Comparison of ENCODE assay signal across 33 cellular contexts in genomic region chr9:134318941-134319305, GRCh38. TPM values are rescaled to one million over a fixed set of nuclear protein-coding genes. Genes with fewer than 3 reads are reported as not detected.
DNase-seq lines count a peak whose midpoint lies in the region; ATAC-seq and TF ChIP-seq lines count a peak whose summit lies in the region.
"Had no signal": no experiment of that assay in that cellular context is flagged by ENCODE, and none has a peak within 500 bp of the region (broad histone marks: within the 10 kb centered on the region; RNA-seq: fewer than 3 reads in every experiment).

No MANE protein-coding gene starts in this region.

- H3K4me3 ChIP-seq in left ventricle myocardium inferior: no peak overlapping the region
- no peak overlapping the region for H3K4me3 ChIP-seq in aorta (ENCODE audit: low read length in 2 of 2)
- H3K4me3 ChIP-seq: A549, GM12878, K562, pancreas, PC-9, stomach, vagina had no signal

- H3K4me3 Mint-ChIP-seq in neural crest cell: no peak overlapping the region
- H3K4me3 Mint-ChIP-seq: activated CD4-positive, alpha-beta T cell treated with anti-CD3 and anti-CD28 coated beads, Interleukin-2, amount 10 ng/mL, durations not matched to agents 24 days and 14 days; activated naive CD4-positive, alpha-beta T cell treated with anti-CD3 and anti-CD28 coated beads, Interleukin-2, amount 50 U/mL, for 24 hours; immature natural killer cell; mesothelial cell of epicardium; naive B cell had no signal

- intact Hi-C loops in left cardiac atrium (cut with DNase I): no loop called here
- intact Hi-C loops in Right ventricle myocardium superior (cut with DNase I): no loop called here
- intact Hi-C loops in left ventricle myocardium inferior (cut with micrococcal nuclease): no loop called here
- intact Hi-C loops in aorta (cut with DNase I): no loop called here

- H3K36me3 Mint-ChIP-seq in neural crest cell (ENCODE audit: low read depth): no peaks in the 10 kb centered on the region
- H3K36me3 Mint-ChIP-seq: activated naive CD4-positive, alpha-beta T cell treated with anti-CD3 and anti-CD28 coated beads, Interleukin-2, amount 50 U/mL, for 24 hours; immature natural killer cell; mesothelial cell of epicardium had no signal

- H3K27ac Mint-ChIP-seq in neural crest cell (ENCODE audit: unreplicated experiment): peak overlapping the region; percentile 43
- H3K27ac Mint-ChIP-seq: activated CD4-positive, alpha-beta T cell treated with anti-CD3 and anti-CD28 coated beads, Interleukin-2, amount 10 ng/mL, durations not matched to agents 24 days and 14 days; mesothelial cell of epicardium; naive B cell had no signal

- no peaks in the 10 kb centered on the region for H3K27me3 Mint-ChIP-seq in neural crest cell (ENCODE audit: low read depth)
- H3K27me3 Mint-ChIP-seq: activated naive CD4-positive, alpha-beta T cell treated with anti-CD3 and anti-CD28 coated beads, Interleukin-2, amount 50 U/mL, for 24 hours had no signal

- H3K27ac ChIP-seq in left ventricle myocardium inferior (replicated peaks) (no peak overlapping the region), aorta (ENCODE audit: low read depth in 1 of 2, low read length in 2 of 2) (no peak overlapping the region)
- H3K27ac ChIP-seq: epithelial cell of prostate, pancreas, PC-9, stomach, vagina, WERI-Rb-1 had no signal

- H3K36me3 ChIP-seq in left ventricle myocardium inferior: no peaks in the 10 kb centered on the region
- H3K36me3 ChIP-seq in aorta (ENCODE audit: control insufficient read depth in 1 of 2, insufficient read depth in 2 of 2, low read length in 1 of 2): no peaks in the 10 kb centered on the region
- H3K36me3 ChIP-seq: pancreas, stomach, vagina, WERI-Rb-1 had no signal

- peak; percentile 16 for DNase-seq in left cardiac atrium
- DNase-seq in Right ventricle myocardium superior: no peak
- DNase-seq in left ventricle myocardium inferior: peak; percentile 5
- no peak for DNase-seq in neural crest cell (ENCODE audit: low read depth, low spot score)
- peak; percentile 31 to 73 for DNase-seq in aorta
- DNase-seq in stimulated activated CD4-positive, alpha-beta T cell treated with anti-CD3 and anti-CD28 coated beads, Interleukin-2, amount 100 ng/mL, for 24 hours: no peak
- no peak for DNase-seq in occipital lobe (lab: John Stamatoyannopoulos, UW)
- DNase-seq: activated CD4-positive, alpha-beta T cell treated with anti-CD3 and anti-CD28 coated beads, Interleukin-2, amount 10 ng/mL, durations not matched to agents 24 days and 14 days; activated CD8-positive, alpha-beta memory T cell treated with anti-CD3 and anti-CD28 coated beads for 24 hours; activated T-cell treated with anti-CD3 and anti-CD28 coated beads for 4 hours; AML-193; amniotic stem cell; cortex of kidney; effector memory CD4-positive, alpha-beta T cell; immature natural killer cell; naive B cell; NCI-H1092; NCI-H187; NCI-H446 treated with DMSO at 0.1 percent for 48 hours; PC-9; stimulated activated CD4-positive, alpha-beta T cell treated with anti-CD3 and anti-CD28 coated beads, Interleukin-4, amount 100 ng/mL, for 1 hour; stomach; T1000; WERI-Rb-1 had no signal

- H3K27me3 ChIP-seq in left ventricle myocardium inferior (ENCODE audit: low read depth) (no peaks in the 10 kb centered on the region), aorta (ENCODE audit: control insufficient read depth in 1 of 2, insufficient read depth in 2 of 2, low read length in 1 of 2) (no peaks in the 10 kb centered on the region)
- H3K27me3 ChIP-seq: pancreas, stomach, vagina had no signal

- H3K4me1 Mint-ChIP-seq in neural crest cell: peaks cover 55% of the 10 kb centered on the region
- H3K4me1 Mint-ChIP-seq: activated CD4-positive, alpha-beta T cell treated with anti-CD3 and anti-CD28 coated beads, Interleukin-2, amount 10 ng/mL, durations not matched to agents 24 days and 14 days; activated naive CD4-positive, alpha-beta T cell treated with anti-CD3 and anti-CD28 coated beads, Interleukin-2, amount 50 U/mL, for 24 hours; naive B cell had no signal

- H3K9me3 ChIP-seq in left ventricle myocardium inferior (replicated peaks): no peaks in the 10 kb centered on the region
- no peaks in the 10 kb centered on the region for H3K9me3 ChIP-seq in aorta (ENCODE audit: control insufficient read depth, low read length)
- H3K9me3 ChIP-seq: A549, pancreas, stomach, vagina had no signal

- H3K4me1 ChIP-seq in left ventricle myocardium inferior: peaks cover 28% of the 10 kb centered on the region
- no peaks in the 10 kb centered on the region for H3K4me1 ChIP-seq in aorta (ENCODE audit: control insufficient read depth in 1 of 2, insufficient read depth in 2 of 2, low read length in 2 of 2)
- H3K4me1 ChIP-seq: pancreas had no signal

- ATAC-seq in left cardiac atrium (no peak), Right ventricle myocardium superior (ENCODE audit: poor library complexity) (no peak), aorta (ENCODE audit: low FRiP score) (no peak), HG02678 (IDR thresholded peaks at IDR 0.05; ENCODE audit: unreplicated experiment) (no peak)
- ATAC-seq: A549, GM12878, K562, pancreas had no signal

- no peak for TF ChIP-seq CTCF in left ventricle myocardium inferior (IDR thresholded peaks at IDR 0.05; ENCODE audit: borderline replicate concordance)
- no peak for TF ChIP-seq CTCF in neural crest cell (conservative IDR thresholded peaks at IDR 0.05)

- WGBS in aorta, 2 donors: 91 to 94% methylated on average over 5 of the region's 5 CpGs

- no peaks in the 10 kb centered on the region for H3K9me3 Mint-ChIP-seq in neural crest cell
- H3K9me3 Mint-ChIP-seq: activated CD4-positive, alpha-beta T cell treated with anti-CD3 and anti-CD28 coated beads, Interleukin-2, amount 10 ng/mL, durations not matched to agents 24 days and 14 days; activated naive CD4-positive, alpha-beta T cell treated with anti-CD3 and anti-CD28 coated beads, Interleukin-2, amount 50 U/mL, for 24 hours; immature natural killer cell; mesothelial cell of epicardium; naive B cell had no signal

RNA-seq across cellular contexts. Expression of gene RXRA, which starts 7.3 kb away (rescaled TPM):
- 10 to 100 TPM; 41.6 to 67.7 TPM for total RNA-seq in left cardiac atrium
- 89.0 TPM for total RNA-seq in Right ventricle myocardium superior
- 57.1 TPM for total RNA-seq in left ventricle myocardium inferior
- 40.0 and 41.2 TPM in 2 replicates for total RNA-seq in neural crest cell
- total RNA-seq in aorta: 10 to 100 TPM; 47.5 to 67.8 TPM
- 10 to 100 TPM; 17.7 to 18.0 TPM for polyA plus RNA-seq in aorta
- 6.6 TPM for total RNA-seq in occipital lobe

Comparison
In these comparisons a context has a peak if more than half of its experiments do, and no peak if none do; other contexts are left out.
1. DNase-seq: peak in left cardiac atrium (single experiment), left ventricle myocardium inferior (single experiment) and aorta (2 of 2); none in Right ventricle myocardium superior (single experiment), neural crest cell (single experiment), stimulated activated CD4-positive, alpha-beta T cell treated with anti-CD3 and anti-CD28 coated beads, Interleukin-2, amount 100 ng/mL, for 24 hours (0 of 2) and occipital lobe (single experiment).